37 cellular contexts compared by ENCODE assay signal in genomic region chr5:74787424-74787823, GRCh38.
"Had no signal": no experiment of that assay in that cellular context is flagged by ENCODE, and none has a peak within 500 bp of the region (broad histone marks: within the 10 kb centered on the region; RNA-seq: fewer than 3 reads in every experiment).

No MANE protein-coding gene starts in this region.

- H3K4me1 Mint-ChIP-seq: activated naive CD4-positive, alpha-beta T cell treated with anti-CD3 and anti-CD28 coated beads, Interleukin-2, amount 10 ng/mL, durations not matched to agents 7 days and 5 days; activated naive CD4-positive, alpha-beta T cell treated with anti-CD3 and anti-CD28 coated beads, Interleukin-2, amount 50 U/mL, for 24 hours; activated naive CD8-positive, alpha-beta T cell treated with anti-CD3 and anti-CD28 coated beads for 36 hours; activated naive CD8-positive, alpha-beta T cell treated with anti-CD3 and anti-CD28 coated beads, Interleukin-2, amount 10 ng/mL, durations not matched to agents 7 days and 5 days; activated naive CD8-positive, alpha-beta T cell treated with anti-CD3 and anti-CD28 coated beads, Interleukin-2, amount 50 U/mL, for 24 hours; activated T-helper 17 cell treated with anti-CD3 and anti-CD28 coated beads, Interleukin-2, amount 50 U/mL, for 72 hours; brain; central memory CD8-positive, alpha-beta T cell had no signal

- H3K4me3 Mint-ChIP-seq: activated naive CD4-positive, alpha-beta T cell treated with anti-CD3 and anti-CD28 coated beads for 36 hours; activated naive CD4-positive, alpha-beta T cell treated with anti-CD3 and anti-CD28 coated beads, Interleukin-2, amount 10 ng/mL, durations not matched to agents 7 days and 5 days; activated naive CD4-positive, alpha-beta T cell treated with anti-CD3 and anti-CD28 coated beads, Interleukin-2, amount 50 U/mL, for 24 hours; activated naive CD8-positive, alpha-beta T cell; activated naive CD8-positive, alpha-beta T cell treated with anti-CD3 and anti-CD28 coated beads for 36 hours; activated naive CD8-positive, alpha-beta T cell treated with anti-CD3 and anti-CD28 coated beads, Interleukin-2, amount 10 ng/mL, durations not matched to agents 7 days and 5 days; activated naive CD8-positive, alpha-beta T cell treated with anti-CD3 and anti-CD28 coated beads, Interleukin-2, amount 50 U/mL, for 24 hours; activated T-cell treated with anti-CD3 and anti-CD28 coated beads, Interleukin-2, amount 50 U/mL, for 24 hours; activated T-cell treated with anti-CD3 and anti-CD28 coated beads, Interleukin-2, amount 50 U/mL, for 4 hours; activated T-cell treated with anti-CD3 and anti-CD28 coated beads, Interleukin-2, amount 50 U/mL, for 72 hours; activated T-helper 1 cell treated with anti-CD3 and anti-CD28 coated beads, Interleukin-12 subunit alpha, Interleukin-12 subunit beta, Interleukin-2, Interleukin-4 antibody, amounts not matched to agents 30 ng/mL and 10 ng/mL and 1 ng/mL, durations not matched to agents 14 hours and 24 hours and 36 hours; activated T-helper 17 cell treated with anti-CD3 and anti-CD28 coated beads, Interleukin-2, amount 50 U/mL, for 72 hours; brain; central memory CD8-positive, alpha-beta T cell had no signal

- H3K4me1 ChIP-seq: ascending aorta, body of pancreas, breast epithelium had no signal

- H3K27me3 Mint-ChIP-seq: activated naive CD4-positive, alpha-beta T cell treated with anti-CD3 and anti-CD28 coated beads, Interleukin-2, amount 10 ng/mL, durations not matched to agents 7 days and 5 days; activated naive CD4-positive, alpha-beta T cell treated with anti-CD3 and anti-CD28 coated beads, Interleukin-2, amount 50 U/mL, for 24 hours; activated naive CD8-positive, alpha-beta T cell; activated naive CD8-positive, alpha-beta T cell treated with anti-CD3 and anti-CD28 coated beads for 36 hours; activated naive CD8-positive, alpha-beta T cell treated with anti-CD3 and anti-CD28 coated beads, Interleukin-2, amount 10 ng/mL, durations not matched to agents 7 days and 5 days; activated naive CD8-positive, alpha-beta T cell treated with anti-CD3 and anti-CD28 coated beads, Interleukin-2, amount 50 U/mL, for 24 hours; activated T-cell treated with anti-CD3 and anti-CD28 coated beads, Interleukin-2, amount 50 U/mL, for 24 hours; activated T-helper 17 cell treated with anti-CD3 and anti-CD28 coated beads, Interleukin-2, amount 50 U/mL, for 72 hours; brain; central memory CD8-positive, alpha-beta T cell had no signal

- H3K9me3 ChIP-seq: ascending aorta, body of pancreas, breast epithelium had no signal

- H3K9me3 Mint-ChIP-seq: activated naive CD4-positive, alpha-beta T cell treated with anti-CD3 and anti-CD28 coated beads for 36 hours; activated naive CD4-positive, alpha-beta T cell treated with anti-CD3 and anti-CD28 coated beads, Interleukin-2, amount 10 ng/mL, durations not matched to agents 7 days and 5 days; activated naive CD4-positive, alpha-beta T cell treated with anti-CD3 and anti-CD28 coated beads, Interleukin-2, amount 50 U/mL, for 24 hours; activated naive CD4-positive, alpha-beta T cell treated with anti-CD3 and anti-CD28 coated beads, Interleukin-2, amount 50 U/mL, for 72 hours; activated naive CD8-positive, alpha-beta T cell treated with anti-CD3 and anti-CD28 coated beads for 36 hours; activated naive CD8-positive, alpha-beta T cell treated with anti-CD3 and anti-CD28 coated beads, Interleukin-2, amount 10 ng/mL, durations not matched to agents 7 days and 5 days; activated naive CD8-positive, alpha-beta T cell treated with anti-CD3 and anti-CD28 coated beads, Interleukin-2, amount 50 U/mL, for 24 hours; activated T-cell treated with anti-CD3 and anti-CD28 coated beads, Interleukin-2, amount 50 U/mL, for 24 hours; activated T-cell treated with anti-CD3 and anti-CD28 coated beads, Interleukin-2, amount 50 U/mL, for 4 hours; activated T-cell treated with anti-CD3 and anti-CD28 coated beads, Interleukin-2, amount 50 U/mL, for 72 hours; activated T-helper 1 cell treated with anti-CD3 and anti-CD28 coated beads, Interleukin-12 subunit alpha, Interleukin-12 subunit beta, Interleukin-2, Interleukin-4 antibody, amounts not matched to agents 30 ng/mL and 10 ng/mL and 1 ng/mL, durations not matched to agents 14 hours and 24 hours and 36 hours; activated T-helper 17 cell treated with anti-CD3 and anti-CD28 coated beads, Interleukin-2, amount 50 U/mL, for 72 hours; activated T-helper 2 cell treated with anti-CD3 and anti-CD28 coated beads, Interferon-gamma antibody, Interleukin-2, Interleukin-4, amounts not matched to agents 10 μg/mL and 5 μg/mL and 100 μg/mL, durations not matched to agents 14 hours and 24 hours and 36 hours; central memory CD8-positive, alpha-beta T cell had no signal

- H3K36me3 ChIP-seq: ascending aorta, brain microvascular endothelial cell, breast epithelium had no signal

- ATAC-seq: activated naive CD4-positive, alpha-beta T cell treated with anti-CD3 and anti-CD28 coated beads, Interleukin-2, amount 50 U/mL, for 72 hours; activated naive CD8-positive, alpha-beta T cell treated with anti-CD3 and anti-CD28 coated beads, Interleukin-2, amount 50 U/mL, for 24 hours; activated T-cell treated with anti-CD3 and anti-CD28 coated beads, Interleukin-2, amount 50 U/mL, for 4 hours; activated T-cell treated with anti-CD3 and anti-CD28 coated beads, Interleukin-2, amount 50 U/mL, for 72 hours; activated T-helper 17 cell treated with anti-CD3 and anti-CD28 coated beads, Interleukin-2, amount 50 U/mL, for 72 hours; body of pancreas had no signal

- H3K27ac Mint-ChIP-seq: activated naive CD4-positive, alpha-beta T cell treated with anti-CD3 and anti-CD28 coated beads for 36 hours; activated naive CD4-positive, alpha-beta T cell treated with anti-CD3 and anti-CD28 coated beads, Interleukin-2, amount 10 ng/mL, durations not matched to agents 7 days and 5 days; activated naive CD4-positive, alpha-beta T cell treated with anti-CD3 and anti-CD28 coated beads, Interleukin-2, amount 50 U/mL, for 24 hours; activated naive CD4-positive, alpha-beta T cell treated with anti-CD3 and anti-CD28 coated beads, Interleukin-2, amount 50 U/mL, for 72 hours; activated naive CD8-positive, alpha-beta T cell; activated naive CD8-positive, alpha-beta T cell treated with anti-CD3 and anti-CD28 coated beads for 36 hours; activated naive CD8-positive, alpha-beta T cell treated with anti-CD3 and anti-CD28 coated beads, Interleukin-2, amount 10 ng/mL, durations not matched to agents 7 days and 5 days; activated naive CD8-positive, alpha-beta T cell treated with anti-CD3 and anti-CD28 coated beads, Interleukin-2, amount 50 U/mL, for 24 hours; activated T-cell treated with anti-CD3 and anti-CD28 coated beads, Interleukin-2, amount 50 U/mL, for 24 hours; activated T-cell treated with anti-CD3 and anti-CD28 coated beads, Interleukin-2, amount 50 U/mL, for 72 hours; activated T-helper 1 cell treated with anti-CD3 and anti-CD28 coated beads, Interleukin-12 subunit alpha, Interleukin-12 subunit beta, Interleukin-2, Interleukin-4 antibody, amounts not matched to agents 30 ng/mL and 10 ng/mL and 1 ng/mL, durations not matched to agents 14 hours and 24 hours and 36 hours; activated T-helper 2 cell treated with anti-CD3 and anti-CD28 coated beads, Interferon-gamma antibody, Interleukin-2, Interleukin-4, amounts not matched to agents 10 μg/mL and 5 μg/mL and 100 μg/mL, durations not matched to agents 14 hours and 24 hours and 36 hours; brain had no signal

- DNase-seq: activated effector memory CD4-positive, alpha-beta T cell treated with anti-CD3 and anti-CD28 coated beads, Interleukin-2, amount 50 U/mL, for 16 hours; activated effector memory CD4-positive, alpha-beta T cell treated with Interleukin-2 at 50 U/mL for 16 hours; activated gamma-delta T cell; activated gamma-delta T cell treated with Interleukin-2 at 50 U/mL for 16 hours; activated naive CD4-positive, alpha-beta T cell; activated naive CD4-positive, alpha-beta T cell treated with anti-CD3 and anti-CD28 coated beads for 36 hours; activated naive CD4-positive, alpha-beta T cell treated with anti-CD3 and anti-CD28 coated beads, Interleukin-2, amount 10 ng/mL, durations not matched to agents 7 days and 5 days; activated naive CD4-positive, alpha-beta T cell treated with anti-CD3 and anti-CD28 coated beads, Interleukin-2, amount 50 U/mL, for 16 hours; activated naive CD4-positive, alpha-beta T cell treated with Interleukin-2 at 50 U/mL for 16 hours; activated naive CD8-positive, alpha-beta T cell treated with anti-CD3 and anti-CD28 coated beads for 36 hours; activated naive CD8-positive, alpha-beta T cell treated with anti-CD3 and anti-CD28 coated beads, Interleukin-2, amount 10 ng/mL, durations not matched to agents 7 days and 5 days; activated naive CD8-positive, alpha-beta T cell treated with anti-CD3 and anti-CD28 coated beads, Interleukin-2, amount 50 U/mL, for 24 hours; activated T-cell treated with anti-CD3 and anti-CD28 coated beads, Interleukin-2, amount 50 U/mL, for 1 hour; activated T-cell treated with anti-CD3 and anti-CD28 coated beads, Interleukin-2, amount 50 U/mL, for 24 hours; activated T-cell treated with anti-CD3 and anti-CD28 coated beads, Interleukin-2, amount 50 U/mL, for 4 hours; activated T-cell treated with anti-CD3 and anti-CD28 coated beads, Interleukin-2, amount 50 U/mL, for 48 hours; activated T-cell treated with anti-CD3 and anti-CD28 coated beads, Interleukin-2, amount 50 U/mL, for 72 hours; amniotic stem cell; amygdala; anterior cingulate cortex; aorta; body of pancreas; brain microvascular endothelial cell; caudate nucleus; central memory CD4-positive, alpha-beta T cell; cerebellar nuclear complex had no signal

- H3K4me3 ChIP-seq: ascending aorta, body of pancreas, breast epithelium, cardiac muscle cell had no signal

- H3K27me3 ChIP-seq: ascending aorta, body of pancreas, brain microvascular endothelial cell, breast epithelium, cardiac muscle cell had no signal

- H3K27ac ChIP-seq: ascending aorta, body of pancreas, brain microvascular endothelial cell, breast epithelium, cardiac muscle cell had no signal
